1 cellular context compared by ENCODE assay signal in genomic region chr19:2394669-2395292, GRCh38.
TF ChIP-seq lines count a peak whose summit lies in the region.

No MANE protein-coding gene starts in this region.

TF ChIP-seq in GM12878, 131 proteins besides CTCF, POLR2A, EP300 and RAD21 (continued from another document):
- TF ChIP-seq SKIL (IDR thresholded peaks at IDR 0.05; ENCODE audit: low read depth, poor library complexity, severe bottlenecking) (peak; percentile 48), MYC (IDR thresholded peaks at IDR 0.05; ENCODE audit: insufficient read depth, insufficient read length, insufficient replicate concordance, low read length, severe bottlenecking) (no peak), IRF3 (IDR thresholded peaks at IDR 0.05) (no peak), ZNF217 (IDR thresholded peaks at IDR 0.05) (0 out of 2 replicates have a peak, but pooled peaks have one; percentile 16), ASH2L (IDR thresholded peaks at IDR 0.05; ENCODE audit: borderline replicate concordance, low read depth) (0 out of 2 replicates have a peak, but pooled peaks have one; percentile 42), NBN (IDR thresholded peaks at IDR 0.05) (no peak), NR2F1 (conservative IDR thresholded peaks at IDR 0.05) (peak; percentile 72; the same call in 1 of the 2 replicates), SRF (IDR thresholded peaks at IDR 0.05; ENCODE audit: low read depth in 2 of 2, low read length in 2 of 2) (no peak)
